In genomic region chr1:87044840-87045239, GRCh38 we compare ENCODE assay signal across 10 cellular contexts.
DNase-seq lines count a peak whose midpoint lies in the region; ATAC-seq and TF ChIP-seq lines count a peak whose summit lies in the region.
"Had no signal": no experiment of that assay in that cellular context is flagged by ENCODE, and none has a peak within 500 bp of the region (broad histone marks: within the 10 kb centered on the region; RNA-seq: fewer than 3 reads in every experiment).

No MANE protein-coding gene starts in this region.

- H3K79me2 ChIP-seq in H9 (ENCODE audit: insufficient read depth, low read length), result no peaks in the 10 kb centered on the region

- no peak overlapping the region for H2AFZ ChIP-seq in H9 (ENCODE audit: low read length)

- H3K27ac Mint-ChIP-seq in H9, result no peak overlapping the region

- H3K4me1 Mint-ChIP-seq in H9, result no peaks in the 10 kb centered on the region

- no peaks in the 10 kb centered on the region for H3K23me2 ChIP-seq in H9 (ENCODE audit: insufficient read length, low read depth, low read length, poor library complexity, severe bottlenecking)

- H3K4me2 ChIP-seq in H9 (ENCODE audit: insufficient read depth, insufficient read length, low read length), result no peak overlapping the region

- H3K4ac ChIP-seq in H9 (ENCODE audit: low read depth, low read length), result no peak overlapping the region

- no peaks in the 10 kb centered on the region for H3K27me3 ChIP-seq in effector memory CD4-positive, alpha-beta T cell (replicated peaks; ENCODE audit: control insufficient read depth, insufficient read depth, low read length, poor library complexity, severe bottlenecking)
- no peaks in the 10 kb centered on the region for H3K27me3 ChIP-seq in MG63
- no peaks in the 10 kb centered on the region for H3K27me3 ChIP-seq in H9 (ENCODE audit: insufficient read depth, low read length)
- H3K27me3 ChIP-seq: ovary had no signal

- H3K4me3 Mint-ChIP-seq in H9, result no peak overlapping the region

- H3K4me3 ChIP-seq in effector memory CD4-positive, alpha-beta T cell (ENCODE audit: insufficient read depth, low read depth, low read length, poor library complexity, severe bottlenecking), result no peak overlapping the region
- no peak overlapping the region for H3K4me3 ChIP-seq in mucosa of descending colon
- H3K4me3 ChIP-seq in MG63, result no peak overlapping the region
- H3K4me3 ChIP-seq: ovary had no signal

- no peak overlapping the region for H3K14ac ChIP-seq in H9 (ENCODE audit: insufficient read depth, low read length)

- no peak overlapping the region for H3K18ac ChIP-seq in H9 (ENCODE audit: insufficient read length, low read depth, low read length)

- no peaks in the 10 kb centered on the region for H4K20me1 ChIP-seq in H9 (ENCODE audit: control insufficient read depth, insufficient read depth, insufficient read length)

- H3K27me3 Mint-ChIP-seq in H9 (ENCODE audit: low read depth), result no peaks in the 10 kb centered on the region

- ATAC-seq in activated CD4-positive, CD25-positive, alpha-beta regulatory T cell treated with anti-CD3 and anti-CD28 coated beads, Interleukin-2, amount 50 U/mL, for 24 hours, result peak; percentile 47 to 65
- ATAC-seq in GM21619 (IDR thresholded peaks at IDR 0.05; ENCODE audit: unreplicated experiment), result peak; percentile 42
- peak; percentile 44 for ATAC-seq in HG03575 (IDR thresholded peaks at IDR 0.05; ENCODE audit: extremely low read depth, insufficient number of reproducible peaks, low FRiP score, unreplicated experiment)
- ATAC-seq in mucosa of descending colon, result no peak

- H2BK20ac ChIP-seq in H9 (ENCODE audit: low read depth, low read length, poor library complexity, severe bottlenecking), result no peak overlapping the region

- TF ChIP-seq CTCF in mucosa of descending colon (IDR thresholded peaks at IDR 0.05) (no peak), H9 (conservative IDR thresholded peaks at IDR 0.05) (no peak)

- no peak overlapping the region for H3K23ac ChIP-seq in H9 (ENCODE audit: insufficient read length, low read depth, low read length)

- no peak overlapping the region for H2AK5ac ChIP-seq in H9 (ENCODE audit: insufficient read length, low read length)

- no peak overlapping the region for H4K5ac ChIP-seq in H9 (ENCODE audit: insufficient read length, low read depth, low read length)

- H2BK15ac ChIP-seq in H9 (ENCODE audit: low read depth, low read length), result no peak overlapping the region

- H3T11ph ChIP-seq in H9 (ENCODE audit: low read length), result no peak overlapping the region

- no peaks in the 10 kb centered on the region for H3K9me3 ChIP-seq in effector memory CD4-positive, alpha-beta T cell (ENCODE audit: control insufficient read depth, low read length)
- H3K9me3 ChIP-seq in mucosa of descending colon (peaks cover 9% of the 10 kb centered on the region), MG63 (peaks cover 3% of the 10 kb centered on the region; the same call in 1 of the 2 replicates), H9 (ENCODE audit: control insufficient read depth, low read depth, low read length) (no peaks in the 10 kb centered on the region)
- H3K9me3 ChIP-seq: ovary had no signal

- no peak overlapping the region for H3K9ac ChIP-seq in H9 (ENCODE audit: extremely low read depth, insufficient read length, low read length)

- no peak overlapping the region for H2BK12ac ChIP-seq in H9 (ENCODE audit: insufficient read length, low read depth, low read length)

- no peaks in the 10 kb centered on the region for H3K4me1 ChIP-seq in effector memory CD4-positive, alpha-beta T cell (ENCODE audit: control insufficient read depth, insufficient read depth, low read length, poor library complexity, severe bottlenecking)
- H3K4me1 ChIP-seq in mucosa of descending colon (ENCODE audit: low read depth), result no peaks in the 10 kb centered on the region
- H3K4me1 ChIP-seq in H9 (ENCODE audit: insufficient read depth, low read length), result no peaks in the 10 kb centered on the region

- no peak overlapping the region for H2BK120ac ChIP-seq in H9 (ENCODE audit: low read depth, low read length, poor library complexity, severe bottlenecking)

- H2BK5ac ChIP-seq in H9 (ENCODE audit: insufficient read length, low read length), result no peak overlapping the region

- no peaks in the 10 kb centered on the region for H3K79me1 ChIP-seq in H9 (ENCODE audit: insufficient read depth, low read depth, low read length, poor library complexity, severe bottlenecking)

- H3K56ac ChIP-seq in H9 (ENCODE audit: insufficient read length, low read depth, low read length), result no peak overlapping the region

- intact Hi-C loops in mucosa of descending colon (cut with DNase I, micrococcal nuclease), result no loop called here

- H3K36me3 Mint-ChIP-seq in H9 (ENCODE audit: insufficient read depth in 1 of 3, low read depth in 3 of 3), result peaks cover 9 to 17% (median 17%) of the 10 kb centered on the region in 3 experiments

- no CpG with 5 or more reads among the region's 5 CpGs for WGBS in H9 (ENCODE audit: extremely low coverage, insufficient read length, low lambda C conversion rate)

- peaks cover 14 to 15% of the 10 kb centered on the region in 2 experiments; a peak in 4 of 5 replicates for H3K9me3 Mint-ChIP-seq in H9

- no peaks in the 10 kb centered on the region for H3K36me3 ChIP-seq in effector memory CD4-positive, alpha-beta T cell (ENCODE audit: control insufficient read depth, insufficient read depth, low read length)
- H3K36me3 ChIP-seq in mucosa of descending colon (ENCODE audit: low read depth) (no peaks in the 10 kb centered on the region), MG63 (no peaks in the 10 kb centered on the region)
- H3K36me3 ChIP-seq: ovary had no signal

- DNase-seq in activated CD4-positive, CD25-positive, alpha-beta regulatory T cell treated with anti-CD3 and anti-CD28 coated beads, Interleukin-2, amount 50 U/mL, for 72 hours, result no peak
- peak in 2 of 3 donors; percentile 4 to 6 for DNase-seq in effector memory CD4-positive, alpha-beta T cell
- no peak for DNase-seq in mucosa of descending colon
- no peak for DNase-seq in MG63
- DNase-seq in H9, result no peak
- DNase-seq: ovary had no signal

- no peak overlapping the region for H4K91ac ChIP-seq in H9 (ENCODE audit: insufficient read length, low read depth, low read length)

- H4K8ac ChIP-seq in H9 (replicated peaks; ENCODE audit: insufficient read length, low read depth, low read length), result no peak overlapping the region

- H3K27ac ChIP-seq in effector memory CD4-positive, alpha-beta T cell (ENCODE audit: insufficient read depth, low read length, poor library complexity, severe bottlenecking), result no peak overlapping the region
- H3K27ac ChIP-seq in H9 (ENCODE audit: insufficient read length, low read depth, low read length), result no peak overlapping the region
- H3K27ac ChIP-seq: 22Rv1, ovary had no signal

Comparison
In these comparisons a context has a peak if more than half of its experiments do, and no peak if none do; other contexts are left out.
1. DNase-seq: peak in effector memory CD4-positive, alpha-beta T cell (2 of 3); none in activated CD4-positive, CD25-positive, alpha-beta regulatory T cell treated with anti-CD3 and anti-CD28 coated beads, Interleukin-2, amount 50 U/mL, for 72 hours (single experiment), mucosa of descending colon (0 of 3), MG63 (single experiment) and H9 (single experiment).